ENCODE assay signal across 12 cellular contexts in the genomic region with DNA sequence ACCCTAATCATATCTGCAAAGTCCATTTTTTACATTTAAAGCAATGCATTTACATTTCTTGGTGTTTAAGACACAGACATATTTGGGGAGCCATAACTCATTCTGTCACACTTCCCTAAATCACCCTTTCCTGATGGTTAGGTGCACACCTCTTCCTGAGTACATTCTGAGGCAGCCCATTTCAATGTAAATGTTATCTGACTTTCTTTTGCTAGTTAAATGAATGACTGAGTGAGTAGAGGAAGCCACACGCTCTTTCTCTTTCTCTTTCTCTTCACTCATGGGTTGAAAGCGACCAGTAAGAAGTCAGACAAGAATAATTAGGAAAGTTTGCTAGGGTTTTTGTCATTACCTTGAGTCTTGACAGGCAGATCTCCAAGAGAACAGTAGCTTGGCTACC.
DNase-seq lines count a peak whose midpoint lies in the region; ATAC-seq and TF ChIP-seq lines count a peak whose summit lies in the region.
"Had no signal": no experiment of that assay in that cellular context is flagged by ENCODE, and none has a peak within 500 bp of the region (broad histone marks: within the 10 kb centered on the region; RNA-seq: fewer than 3 reads in every experiment).

No MANE protein-coding gene starts in this region.

- no peak overlapping the region for H3K27ac Mint-ChIP-seq in neural progenitor cell

- H3F3A ChIP-seq in neural progenitor cell (ENCODE audit: low read depth) = no peaks in the 10 kb centered on the region

- no peak overlapping the region for H3K4me3 ChIP-seq in dorsolateral prefrontal cortex
- no peak overlapping the region for H3K4me3 ChIP-seq in neural progenitor cell

- H3K79me2 ChIP-seq in neural progenitor cell (ENCODE audit: low read depth) = no peaks in the 10 kb centered on the region

- no peaks in the 10 kb centered on the region for H3K9me3 Mint-ChIP-seq in neural progenitor cell

- peaks cover 6% of the 10 kb centered on the region for H3K4me1 Mint-ChIP-seq in neural progenitor cell

- intact Hi-C loops in dorsolateral prefrontal cortex (cut with DNase I) = no loop called here

- H4K20me1 ChIP-seq in neural progenitor cell (ENCODE audit: low read depth) = no peaks in the 10 kb centered on the region

- peaks cover 4% of the 10 kb centered on the region for H3K9me3 ChIP-seq in KOPT-K1 (ENCODE audit: insufficient read depth, low read length, poor library complexity, severe bottlenecking)
- H3K9me3 ChIP-seq in neural progenitor cell (ENCODE audit: low read depth) = no peaks in the 10 kb centered on the region

- no peak overlapping the region for H3K4me3 Mint-ChIP-seq in neural progenitor cell

- peak overlapping the region; percentile 66 for H3K27ac ChIP-seq in KOPT-K1 (ENCODE audit: low read depth, low read length, poor library complexity, severe bottlenecking)
- no peak overlapping the region for H3K27ac ChIP-seq in dorsolateral prefrontal cortex
- no peak overlapping the region for H3K27ac ChIP-seq in neural progenitor cell
- H3K27ac ChIP-seq: C4-2B had no signal

- no peak overlapping the region for H2AFZ ChIP-seq in neural progenitor cell (replicated peaks)

- no peak for TF ChIP-seq CTCF in GM10266 (IDR thresholded peaks at IDR 0.05; ENCODE audit: control insufficient read depth, insufficient read depth, low read depth, missing control alignments)
- TF ChIP-seq CTCF in dorsolateral prefrontal cortex (IDR thresholded peaks at IDR 0.05 in 54 of 56, conservative IDR thresholded peaks at IDR 0.05 in 2 of 56; ENCODE audit: low read depth in 1 of 56, partially characterized antibody in 56 of 56) = no peak
- TF ChIP-seq CTCF in neural progenitor cell (IDR thresholded peaks at IDR 0.05) = no peak

- peak; percentile 19 for DNase-seq in GM10266 (ENCODE audit: extremely low spot score)
- no peak for DNase-seq in dorsolateral prefrontal cortex
- no peak for DNase-seq in C1 segment of cervical spinal cord (lab: John Stamatoyannopoulos, UW)
- no peak for DNase-seq in NCI-H510A (lab: John Stamatoyannopoulos, UW)
- DNase-seq in neural progenitor cell (ENCODE audit: low spot score) = no peak
- DNase-seq: activated T-cell treated with anti-CD3 and anti-CD28 coated beads, Interleukin-2, amount 50 U/mL, for 1 hour; dermis blood vessel endothelial cell; NCI-H1436 treated with DMSO at 0.1 percent for 48 hours had no signal

- no peak overlapping the region for H3K4me2 ChIP-seq in neural progenitor cell

- H3K9ac ChIP-seq in neural progenitor cell = no peak overlapping the region

- H3K27me3 ChIP-seq in dorsolateral prefrontal cortex (no peaks in the 10 kb centered on the region), neural progenitor cell (no peaks in the 10 kb centered on the region)

- no peaks in the 10 kb centered on the region for H3K4me1 ChIP-seq in neural progenitor cell

- H3K27me3 Mint-ChIP-seq in neural progenitor cell (ENCODE audit: insufficient read depth, low read depth) = no peaks in the 10 kb centered on the region

- no peaks in the 10 kb centered on the region for H3K36me3 Mint-ChIP-seq in neural progenitor cell

- H3K36me3 ChIP-seq in KOPT-K1 (ENCODE audit: insufficient read depth, low read length) (peaks cover 5% of the 10 kb centered on the region; the same call in 1 of the 2 replicates), neural progenitor cell (no peaks in the 10 kb centered on the region)

- ATAC-seq in GM19324 (IDR thresholded peaks at IDR 0.05; ENCODE audit: low FRiP score, unreplicated experiment) (peak; percentile 94), HG02840 (IDR thresholded peaks at IDR 0.05; ENCODE audit: low FRiP score, unreplicated experiment) (peak; percentile 89)
